In the genomic region with DNA sequence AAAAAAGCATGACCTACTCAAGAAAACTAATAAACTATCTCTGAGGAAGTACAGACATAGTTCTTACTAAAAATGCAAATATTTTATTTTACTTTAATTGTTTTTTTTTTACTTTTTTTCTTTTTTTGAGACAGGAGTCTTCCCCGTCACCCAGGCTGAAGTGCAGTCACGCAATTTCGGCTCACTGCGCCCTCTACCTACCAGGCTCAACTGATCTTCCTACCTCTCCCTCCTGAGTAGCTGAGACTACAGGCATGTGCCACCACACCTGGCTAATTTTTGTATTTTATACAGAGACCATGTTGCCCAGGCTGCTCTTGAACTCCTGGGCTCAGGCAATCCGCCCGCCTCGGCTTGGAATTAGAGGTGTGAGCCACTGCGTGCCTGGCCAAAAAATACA, we compare ENCODE assay signal across 16 cellular contexts.
DNase-seq lines count a peak whose midpoint lies in the region; ATAC-seq and TF ChIP-seq lines count a peak whose summit lies in the region.
"Had no signal": no experiment of that assay in that cellular context is flagged by ENCODE, and none has a peak within 500 bp of the region (broad histone marks: within the 10 kb centered on the region; RNA-seq: fewer than 3 reads in every experiment).

No MANE protein-coding gene starts in this region.

- no peaks in the 10 kb centered on the region for H3K4me1 ChIP-seq in H9 (ENCODE audit: insufficient read depth, low read length)
- no peaks in the 10 kb centered on the region for H3K4me1 ChIP-seq in smooth muscle cell (ENCODE audit: low read depth)
- H3K4me1 ChIP-seq: BE2C, colonic mucosa, gastroesophageal sphincter, suprapubic skin had no signal

- no peaks in the 10 kb centered on the region for H3K9me3 Mint-ChIP-seq in H9
- no peaks in the 10 kb centered on the region for H3K9me3 Mint-ChIP-seq in activated T-helper 2 cell treated with anti-CD3 and anti-CD28 coated beads, Interferon-gamma antibody, Interleukin-2, Interleukin-4, amounts not matched to agents 10 μg/mL and 5 μg/mL and 100 μg/mL, durations not matched to agents 14 hours and 24 hours and 36 hours

- no peaks in the 10 kb centered on the region for H3K23me2 ChIP-seq in H9 (ENCODE audit: insufficient read length, low read depth, low read length, poor library complexity, severe bottlenecking)

- H3K27me3 Mint-ChIP-seq in H9 (ENCODE audit: low read depth), result no peaks in the 10 kb centered on the region
- H3K27me3 Mint-ChIP-seq in activated T-helper 2 cell treated with anti-CD3 and anti-CD28 coated beads, Interferon-gamma antibody, Interleukin-2, Interleukin-4, amounts not matched to agents 10 μg/mL and 5 μg/mL and 100 μg/mL, durations not matched to agents 14 hours and 24 hours and 36 hours (ENCODE audit: low read depth), result no peaks in the 10 kb centered on the region

- no peaks in the 10 kb centered on the region for H3K36me3 ChIP-seq in smooth muscle cell (ENCODE audit: low read depth)
- H3K36me3 ChIP-seq: BE2C, colonic mucosa, gastroesophageal sphincter, suprapubic skin had no signal

- no peak overlapping the region for H2BK20ac ChIP-seq in H9 (ENCODE audit: low read depth, low read length, poor library complexity, severe bottlenecking)

- H3K14ac ChIP-seq in H9 (ENCODE audit: insufficient read depth, low read length), result no peak overlapping the region

- H2AFZ ChIP-seq in H9 (ENCODE audit: low read length) (no peak overlapping the region), smooth muscle cell (ENCODE audit: low read depth) (peak overlapping the region; percentile 81)

- H3K4ac ChIP-seq in H9 (ENCODE audit: low read depth, low read length), result no peak overlapping the region

- no peaks in the 10 kb centered on the region for H3K36me3 Mint-ChIP-seq in H9 (ENCODE audit: insufficient read depth in 1 of 3, low read depth in 3 of 3)
- no peaks in the 10 kb centered on the region for H3K36me3 Mint-ChIP-seq in activated T-helper 2 cell treated with anti-CD3 and anti-CD28 coated beads, Interferon-gamma antibody, Interleukin-2, Interleukin-4, amounts not matched to agents 10 μg/mL and 5 μg/mL and 100 μg/mL, durations not matched to agents 14 hours and 24 hours and 36 hours (ENCODE audit: low read depth)

- H3K9ac ChIP-seq in H9 (ENCODE audit: extremely low read depth, insufficient read length, low read length) (no peak overlapping the region), smooth muscle cell (ENCODE audit: low read depth) (no peak overlapping the region)

- TF ChIP-seq CTCF in H9 (conservative IDR thresholded peaks at IDR 0.05), result peak; percentile 77
- TF ChIP-seq CTCF in smooth muscle cell (IDR thresholded peaks at IDR 0.05; ENCODE audit: borderline replicate concordance, insufficient read depth, poor library complexity, severe bottlenecking), result peak; percentile 27

- H3K79me1 ChIP-seq in H9 (ENCODE audit: insufficient read depth, low read depth, low read length, poor library complexity, severe bottlenecking), result no peaks in the 10 kb centered on the region

- no peak overlapping the region for H2AK5ac ChIP-seq in H9 (ENCODE audit: insufficient read length, low read length)

- no peak overlapping the region for H3K18ac ChIP-seq in H9 (ENCODE audit: insufficient read length, low read depth, low read length)

- no peak overlapping the region for H2BK12ac ChIP-seq in H9 (ENCODE audit: insufficient read length, low read depth, low read length)

- H3K9me3 ChIP-seq in H9 (ENCODE audit: control insufficient read depth, low read depth, low read length) (no peaks in the 10 kb centered on the region), smooth muscle cell (replicated peaks; ENCODE audit: low read depth) (no peaks in the 10 kb centered on the region)
- H3K9me3 ChIP-seq: BE2C, colonic mucosa, gastroesophageal sphincter, suprapubic skin had no signal

- H3K27ac ChIP-seq in H9 (ENCODE audit: insufficient read length, low read depth, low read length) (no peak overlapping the region), smooth muscle cell (ENCODE audit: low read depth) (no peak overlapping the region)
- H3K27ac ChIP-seq: colonic mucosa, epithelial cell of prostate, gastroesophageal sphincter, suprapubic skin had no signal

- H2BK5ac ChIP-seq in H9 (ENCODE audit: insufficient read length, low read length), result no peak overlapping the region

- H3F3A ChIP-seq in smooth muscle cell (ENCODE audit: low read depth), result no peaks in the 10 kb centered on the region

- no peak overlapping the region for H4K5ac ChIP-seq in H9 (ENCODE audit: insufficient read length, low read depth, low read length)

- in situ Hi-C loops in SK-MEL-5 (cut with HindIII; ENCODE audit: low pct_unique_long_range_greater_than_20kb, low sequenced_read_pairs) (no loop called here), ACHN (cut with HindIII; ENCODE audit: low pct_ligation_motif_present, low pct_unique_long_range_greater_than_20kb, low sequenced_read_pairs) (no loop called here)

- H3K27me3 ChIP-seq in H9 (ENCODE audit: insufficient read depth, low read length), result no peaks in the 10 kb centered on the region
- no peaks in the 10 kb centered on the region for H3K27me3 ChIP-seq in smooth muscle cell (ENCODE audit: low read depth)
- H3K27me3 ChIP-seq: BE2C, colonic mucosa, gastroesophageal sphincter, suprapubic skin had no signal

- WGBS in H9 (ENCODE audit: extremely low coverage, insufficient read length, low lambda C conversion rate), result no CpG with 5 or more reads among the region's 8 CpGs
- 9% methylated on average over 8 of the region's 8 CpGs for whole genome bisulfite sequencing in smooth muscle cell (ENCODE audit: low lambda C conversion rate)

- H2BK120ac ChIP-seq in H9 (ENCODE audit: low read depth, low read length, poor library complexity, severe bottlenecking), result no peak overlapping the region

- DNase-seq in H9 (peak; percentile 73), SK-MEL-5 (ENCODE audit: low read depth, low spot score) (peak; percentile 22), islet precursor cell (peak; percentile 79), smooth muscle cell (lab: John Stamatoyannopoulos, UW; ENCODE audit: unreplicated experiment) (no peak), ACHN (no peak)
- no peak for DNase-seq in activated T-helper 2 cell treated with anti-CD3 and anti-CD28 coated beads, Interferon-gamma antibody, Interleukin-2, Interleukin-4, amounts not matched to agents 10 μg/mL and 5 μg/mL and 100 μg/mL, durations not matched to agents 14 hours and 24 hours and 36 hours (ENCODE audit: low spot score)
- DNase-seq: activated naive CD4-positive, alpha-beta T cell treated with anti-CD3 and anti-CD28 coated beads, Interleukin-2, amount 50 U/mL, for 16 hours; activated T-cell treated with anti-CD3 and anti-CD28 coated beads, Interleukin-2, amount 50 U/mL, for 1 hour; BE2C; colonic mucosa; NCI-H1436 treated with DMSO at 0.1 percent for 48 hours; NCI-H345 had no signal

- no peaks in the 10 kb centered on the region for H4K20me1 ChIP-seq in H9 (ENCODE audit: control insufficient read depth, insufficient read depth, insufficient read length)
- no peaks in the 10 kb centered on the region for H4K20me1 ChIP-seq in smooth muscle cell (ENCODE audit: low read depth)

- no peak overlapping the region for H3K4me3 ChIP-seq in smooth muscle cell
- H3K4me3 ChIP-seq: colonic mucosa, gastroesophageal sphincter, suprapubic skin had no signal

- H3K23ac ChIP-seq in H9 (ENCODE audit: insufficient read length, low read depth, low read length), result no peak overlapping the region

- no peak overlapping the region for H4K91ac ChIP-seq in H9 (ENCODE audit: insufficient read length, low read depth, low read length)

- ATAC-seq in GM21717 (IDR thresholded peaks at IDR 0.05; ENCODE audit: unreplicated experiment), result no peak
- ATAC-seq: gastroesophageal sphincter had no signal

- H3T11ph ChIP-seq in H9 (ENCODE audit: low read length), result no peak overlapping the region

- H3K79me2 ChIP-seq in H9 (ENCODE audit: insufficient read depth, low read length) (no peaks in the 10 kb centered on the region), smooth muscle cell (ENCODE audit: low read depth) (no peaks in the 10 kb centered on the region)

- H2BK15ac ChIP-seq in H9 (ENCODE audit: low read depth, low read length), result no peak overlapping the region

- no peak overlapping the region; a peak in 1 of 7 replicates for H3K27ac Mint-ChIP-seq in H9
- no peak overlapping the region for H3K27ac Mint-ChIP-seq in activated T-helper 2 cell treated with anti-CD3 and anti-CD28 coated beads, Interferon-gamma antibody, Interleukin-2, Interleukin-4, amounts not matched to agents 10 μg/mL and 5 μg/mL and 100 μg/mL, durations not matched to agents 14 hours and 24 hours and 36 hours

- H3K4me3 Mint-ChIP-seq in H9, result no peak overlapping the region
- H3K4me3 Mint-ChIP-seq in activated T-helper 2 cell treated with anti-CD3 and anti-CD28 coated beads, Interferon-gamma antibody, Interleukin-2, Interleukin-4, amounts not matched to agents 10 μg/mL and 5 μg/mL and 100 μg/mL, durations not matched to agents 14 hours and 24 hours and 36 hours (ENCODE audit: low read depth), result no peak overlapping the region

- intact Hi-C loops in activated T-helper 2 cell treated with anti-CD3 and anti-CD28 coated beads, Interferon-gamma antibody, Interleukin-2, Interleukin-4, amounts not matched to agents 10 μg/mL and 5 μg/mL and 100 μg/mL, durations not matched to agents 14 hours and 24 hours and 36 hours (cut with micrococcal nuclease), result no loop called here

- peaks cover 8 to 11% of the 10 kb centered on the region in 2 experiments for H3K4me1 Mint-ChIP-seq in H9
- H3K4me1 Mint-ChIP-seq in activated T-helper 2 cell treated with anti-CD3 and anti-CD28 coated beads, Interferon-gamma antibody, Interleukin-2, Interleukin-4, amounts not matched to agents 10 μg/mL and 5 μg/mL and 100 μg/mL, durations not matched to agents 14 hours and 24 hours and 36 hours (ENCODE audit: low read depth), result no peaks in the 10 kb centered on the region

- H3K56ac ChIP-seq in H9 (ENCODE audit: insufficient read length, low read depth, low read length), result no peak overlapping the region

- no peak overlapping the region for H4K8ac ChIP-seq in H9 (replicated peaks; ENCODE audit: insufficient read length, low read depth, low read length)

- H3K4me2 ChIP-seq in H9 (ENCODE audit: insufficient read depth, insufficient read length, low read length), result no peak overlapping the region
- H3K4me2 ChIP-seq in smooth muscle cell, result peak overlapping the region; percentile 54

Comparison
In these comparisons a context has a peak if more than half of its experiments do, and no peak if none do; other contexts are left out.
1. DNase-seq: peak in H9 (single experiment), SK-MEL-5 (single experiment) and islet precursor cell (single experiment); none in smooth muscle cell (single experiment), activated T-helper 2 cell treated with anti-CD3 and anti-CD28 coated beads, Interferon-gamma antibody, Interleukin-2, Interleukin-4, amounts not matched to agents 10 μg/mL and 5 μg/mL and 100 μg/mL, durations not matched to agents 14 hours and 24 hours and 36 hours (single experiment) and ACHN (single experiment).